Comparison of ENCODE assay signal across 8 cellular contexts in genomic region chr17:38825762-38826247, GRCh38. TPM values are rescaled to one million over a fixed set of nuclear protein-coding genes. Genes with fewer than 3 reads are reported as not detected.
DNase-seq lines count a peak whose midpoint lies in the region; FAIRE-seq and TF ChIP-seq lines count a peak whose summit lies in the region.

No MANE protein-coding gene starts in this region.

- H3K27me3 Mint-ChIP-seq in T-helper 2 cell treated with Interferon-gamma antibody and Interleukin-4, amounts not matched to agents 5 μg/mL and 100 μg/mL, for 36 hours (ENCODE audit: low read depth): no peaks in the 10 kb centered on the region

- no peak for FAIRE-seq in urothelium cell line (lab: Jason Lieb, UNC)

- H3K4me3 Mint-ChIP-seq in T-helper 2 cell treated with Interferon-gamma antibody and Interleukin-4, amounts not matched to agents 5 μg/mL and 100 μg/mL, for 36 hours: peak overlapping the region; percentile 98

- H3K27ac Mint-ChIP-seq in T-helper 2 cell treated with Interferon-gamma antibody and Interleukin-4, amounts not matched to agents 5 μg/mL and 100 μg/mL, for 36 hours: peak overlapping the region; percentile 99

- H3K4me1 Mint-ChIP-seq in T-helper 2 cell treated with Interferon-gamma antibody and Interleukin-4, amounts not matched to agents 5 μg/mL and 100 μg/mL, for 36 hours (ENCODE audit: low read depth): peaks cover 19% of the 10 kb centered on the region

- WGBS in adipose tissue, 3 donors: 85 to 93% (median 92%) methylated on average over 17 of the region's 17 CpGs

- peaks cover 13% of the 10 kb centered on the region for H3K36me3 Mint-ChIP-seq in T-helper 2 cell treated with Interferon-gamma antibody and Interleukin-4, amounts not matched to agents 5 μg/mL and 100 μg/mL, for 36 hours (ENCODE audit: low read depth)

- no peak for TF ChIP-seq CTCF in GM10266 (IDR thresholded peaks at IDR 0.05; ENCODE audit: control insufficient read depth, insufficient read depth, low read depth, missing control alignments)

- H3K27ac ChIP-seq in adipose tissue (ENCODE audit: low read depth, low read length) (peak overlapping the region; percentile 96), temporal lobe (ENCODE audit: low read depth, low read length) (peak overlapping the region; percentile 99)

- H3K9me3 Mint-ChIP-seq in T-helper 2 cell treated with Interferon-gamma antibody and Interleukin-4, amounts not matched to agents 5 μg/mL and 100 μg/mL, for 36 hours: no peaks in the 10 kb centered on the region

- DNase-seq in T-helper 2 cell treated with Interferon-gamma antibody and Interleukin-4, amounts not matched to agents 5 μg/mL and 100 μg/mL, for 36 hours (ENCODE audit: low spot score): no peak
- DNase-seq in T-helper 2 cell: no peak
- DNase-seq in left kidney (ENCODE audit: low read depth, low spot score): peak; percentile 28
- no peak for DNase-seq in GM10266 (ENCODE audit: extremely low spot score)
- DNase-seq in urothelium cell line (ENCODE audit: low spot score): no peak
- DNase-seq in stimulated activated CD8-positive, alpha-beta memory T cell treated with anti-CD3 and anti-CD28 coated beads, Interleukin-4, amount 100 ng/mL, for 48 hours: no peak

RNA-seq across cellular contexts. Expression of gene CWC25, which starts 0.7 kb away (rescaled TPM):
- 10 to 100 TPM in 2 of 3 donors, 1 to 10 TPM in 1; 9.6 to 19.8 (median 19.3) TPM for polyA plus RNA-seq in adipose tissue
- total RNA-seq in temporal lobe: 8.4 TPM

RNA-seq across cellular contexts. Expression of gene PIP4K2B, which starts 26.4 kb away (rescaled TPM):
- polyA plus RNA-seq in adipose tissue: 10 to 100 TPM; 10.0 to 27.3 (median 18.8) TPM
- 161 TPM for total RNA-seq in temporal lobe

RNA-seq across cellular contexts. Expression of gene RPL23, which starts 27.7 kb away (rescaled TPM):
- polyA plus RNA-seq in adipose tissue: 1,000 to 10,000 TPM; 1,758 to 5,491 (median 3,544) TPM
- 919 TPM for total RNA-seq in temporal lobe

RNA-seq across cellular contexts. Expression of gene LASP1, which starts 44.1 kb away (rescaled TPM):
- polyA plus RNA-seq in adipose tissue: 10 to 100 TPM; 49.1 to 90.6 (median 67.3) TPM
- 53.1 TPM for total RNA-seq in temporal lobe
